Comparison of ENCODE assay signal across 20 cellular contexts in genomic region chr4:69096810-69097209, GRCh38. TPM values are rescaled to one million over a fixed set of nuclear protein-coding genes. Genes with fewer than 3 reads are reported as not detected.
DNase-seq lines count a peak whose midpoint lies in the region; ATAC-seq and TF ChIP-seq lines count a peak whose summit lies in the region.
"Had no signal": no experiment of that assay in that cellular context is flagged by ENCODE, and none has a peak within 500 bp of the region (broad histone marks: within the 10 kb centered on the region; RNA-seq: fewer than 3 reads in every experiment).

No MANE protein-coding gene starts in this region.

- H3K4me2 ChIP-seq in hepatocyte (peak overlapping the region; percentile 53), neural progenitor cell (no peak overlapping the region)
- H3K4me2 ChIP-seq: KMS-11 had no signal

- ATAC-seq in HG03135 (IDR thresholded peaks at IDR 0.05; ENCODE audit: unreplicated experiment): no peak

- H4K20me1 ChIP-seq in hepatocyte (ENCODE audit: insufficient read depth, poor library complexity, severe bottlenecking) (no peaks in the 10 kb centered on the region), neural progenitor cell (ENCODE audit: low read depth) (no peaks in the 10 kb centered on the region)

- no peak overlapping the region for H2AFZ ChIP-seq in hepatocyte
- H2AFZ ChIP-seq in neural progenitor cell (replicated peaks): no peak overlapping the region

- no peak overlapping the region for H3K9ac ChIP-seq in neural progenitor cell
- H3K9ac ChIP-seq: KMS-11 had no signal

- H3K27ac ChIP-seq in breast epithelium (no peak overlapping the region), hepatocyte (peak overlapping the region; percentile 61), neural progenitor cell (no peak overlapping the region), tibial artery (no peak overlapping the region)
- H3K27ac ChIP-seq: KMS-11, SJCRH30 had no signal

- no peaks in the 10 kb centered on the region for H3K79me2 ChIP-seq in hepatocyte
- no peaks in the 10 kb centered on the region for H3K79me2 ChIP-seq in neural progenitor cell (ENCODE audit: low read depth)

- H3K4me1 Mint-ChIP-seq in MCF 10A (ENCODE audit: insufficient read depth, unreplicated experiment) (peaks cover 25% of the 10 kb centered on the region), neural progenitor cell (peaks cover 5% of the 10 kb centered on the region)
- H3K4me1 Mint-ChIP-seq: CD4-positive, CD25-positive, alpha-beta regulatory T cell had no signal

- H3K9me3 Mint-ChIP-seq in MCF 10A (ENCODE audit: unreplicated experiment): no peaks in the 10 kb centered on the region
- H3K9me3 Mint-ChIP-seq in neural progenitor cell: no peaks in the 10 kb centered on the region
- H3K9me3 Mint-ChIP-seq: HFFc6 had no signal

- TF ChIP-seq POLR2A in breast epithelium (IDR thresholded peaks at IDR 0.05): no peak

- TF ChIP-seq CTCF in MCF 10A (IDR thresholded peaks at IDR 0.05; ENCODE audit: unreplicated experiment): no peak
- no peak for TF ChIP-seq CTCF in breast epithelium (IDR thresholded peaks at IDR 0.05)
- TF ChIP-seq CTCF in hepatocyte (IDR thresholded peaks at IDR 0.05; ENCODE audit: poor library complexity): no peak
- TF ChIP-seq CTCF in neural progenitor cell (IDR thresholded peaks at IDR 0.05): no peak
- no peak for TF ChIP-seq CTCF in tibial artery (IDR thresholded peaks at IDR 0.05)

- H3K9me3 ChIP-seq in breast epithelium (no peaks in the 10 kb centered on the region), hepatocyte (ENCODE audit: low read depth) (no peaks in the 10 kb centered on the region), neural progenitor cell (ENCODE audit: low read depth) (no peaks in the 10 kb centered on the region), tibial artery (no peaks in the 10 kb centered on the region)
- H3K9me3 ChIP-seq: BE2C, SJCRH30 had no signal

- no TSS peak for BruUV-seq in MCF 10A (replicated peaks; lab: Mats Ljungman, UMichigan)

- peaks cover 6% of the 10 kb centered on the region for H3K36me3 Mint-ChIP-seq in MCF 10A (ENCODE audit: insufficient read depth, unreplicated experiment)
- no peaks in the 10 kb centered on the region for H3K36me3 Mint-ChIP-seq in neural progenitor cell
- H3K36me3 Mint-ChIP-seq: CD4-positive, CD25-positive, alpha-beta regulatory T cell had no signal

- no peaks in the 10 kb centered on the region for H3K27me3 Mint-ChIP-seq in MCF 10A (ENCODE audit: insufficient read depth, unreplicated experiment)
- no peaks in the 10 kb centered on the region for H3K27me3 Mint-ChIP-seq in neural progenitor cell (ENCODE audit: insufficient read depth, low read depth)
- H3K27me3 Mint-ChIP-seq: CD4-positive, CD25-positive, alpha-beta regulatory T cell had no signal

- intact Hi-C loops in MCF 10A (cut with micrococcal nuclease) (no loop called here), breast epithelium (cut with DNase I; ENCODE audit: low total_unique reads) (no loop called here), tibial artery (cut with DNase I; ENCODE audit: low total_unique reads) (no loop called here)

- POLR2A ChIA-PET in MCF 10A (lab: Yijun Ruan, JAX): interaction anchor here (1.8 kb wide), 1 partner anchor 41 kb away, joined by 4 read pairs; no protein-coding TSS in a partner anchor

- H3F3A ChIP-seq in neural progenitor cell (ENCODE audit: low read depth): no peaks in the 10 kb centered on the region

- H3K4me3 ChIP-seq in breast epithelium (no peak overlapping the region), hepatocyte (no peak overlapping the region), neural progenitor cell (no peak overlapping the region), tibial artery (no peak overlapping the region)
- H3K4me3 ChIP-seq: SJCRH30 had no signal

- no peaks in the 10 kb centered on the region for H3K27me3 ChIP-seq in breast epithelium
- no peaks in the 10 kb centered on the region for H3K27me3 ChIP-seq in hepatocyte
- no peaks in the 10 kb centered on the region for H3K27me3 ChIP-seq in neural progenitor cell
- no peaks in the 10 kb centered on the region for H3K27me3 ChIP-seq in tibial artery
- H3K27me3 ChIP-seq: BE2C had no signal

- H3K4me3 Mint-ChIP-seq in MCF 10A (ENCODE audit: unreplicated experiment) (no peak overlapping the region), neural progenitor cell (no peak overlapping the region)
- H3K4me3 Mint-ChIP-seq: CD4-positive, CD25-positive, alpha-beta regulatory T cell; HFFc6 had no signal

- WGBS in hepatocyte (ENCODE audit: low lambda C conversion rate, missing lambda C conversion rate): 66% methylated on average over 3 of the region's 3 CpGs

- DNase-seq in MCF 10A (ENCODE audit: unreplicated experiment) (no peak), breast epithelium (ENCODE audit: low spot score in 2 of 2) (no peak), hepatocyte (ENCODE audit: low spot score) (no peak), neural progenitor cell (ENCODE audit: low spot score) (no peak), DMS79 treated with DMSO at 0.1 percent for 48 hours (lab: John Stamatoyannopoulos, UW) (no peak), tibial artery (no peak), G401 (ENCODE audit: low spot score) (no peak)
- DNase-seq: BE2C; CD4-positive, CD25-positive, alpha-beta regulatory T cell; COR-L47; DMS 273 treated with DMSO at 0.1 percent for 48 hours; EL; H7; HFFc6; NCI-H187; NCI-H2227 treated with DMSO at 0.1 percent for 48 hours; NCI-H82; SJCRH30 had no signal

- peak overlapping the region; percentile 80 for H3K27ac Mint-ChIP-seq in MCF 10A (ENCODE audit: low read depth, unreplicated experiment)
- H3K27ac Mint-ChIP-seq in neural progenitor cell: peak overlapping the region; percentile 5
- H3K27ac Mint-ChIP-seq: CD4-positive, CD25-positive, alpha-beta regulatory T cell; HFFc6 had no signal

- in situ Hi-C loops in G401 (cut with HindIII; ENCODE audit: low sequenced_read_pairs): no loop called here

- H3K9me2 ChIP-seq in hepatocyte (replicated peaks; ENCODE audit: insufficient read depth): no peaks in the 10 kb centered on the region

- CTCF ChIA-PET in MCF 10A (lab: Yijun Ruan, JAX): interaction anchor here (0.6 kb wide), 1 partner anchor 39 kb away, joined by 3 read pairs; no protein-coding TSS in a partner anchor

- no peaks in the 10 kb centered on the region for H3K36me3 ChIP-seq in breast epithelium
- no peaks in the 10 kb centered on the region for H3K36me3 ChIP-seq in hepatocyte (replicated peaks; ENCODE audit: insufficient read depth, low read depth)
- H3K36me3 ChIP-seq in neural progenitor cell: no peaks in the 10 kb centered on the region
- no peaks in the 10 kb centered on the region for H3K36me3 ChIP-seq in tibial artery
- H3K36me3 ChIP-seq: BE2C, SJCRH30 had no signal

- H3K4me1 ChIP-seq in breast epithelium: no peaks in the 10 kb centered on the region
- H3K4me1 ChIP-seq in hepatocyte (ENCODE audit: insufficient read depth): peaks cover 13% of the 10 kb centered on the region
- no peaks in the 10 kb centered on the region for H3K4me1 ChIP-seq in neural progenitor cell
- H3K4me1 ChIP-seq in tibial artery: no peaks in the 10 kb centered on the region
- H3K4me1 ChIP-seq: BE2C had no signal

RNA-seq across cellular contexts. Expression of gene UGT2B7, which starts 0.5 kb away (rescaled TPM):
- total RNA-seq in MCF 10A (2022) (not detected in 2 replicates), breast epithelium (1 to 10 TPM in 1 of 3 donors, under 1 TPM in 1, not detected in 1; 0.33 to 2.5 TPM), hepatocyte (114 and 125 TPM in 2 replicates), neural progenitor cell (ENCODE audit: low replicate concordance) (not detected in 2 replicates)
- polyA plus RNA-seq in hepatocyte: 67.7 and 90.0 TPM in 2 replicates
- not detected in 2 replicates for total RNA-seq in G401 (2014; rRNA removed; shearing (Covaris generic))
- total RNA-seq: CD4-positive, CD25-positive, alpha-beta regulatory T cell; H7; SJCRH30 had no signal
- polyA plus RNA-seq: CD4-positive, CD25-positive, alpha-beta regulatory T cell had no signal

Comparison
In these comparisons a context has a peak if more than half of its experiments do, and no peak if none do; other contexts are left out.
1. RNA of gene UGT2B7, which starts 0.5 kb away (total RNA-seq): 114 to 125 TPM in hepatocyte; 0.33 to 2.5 TPM in breast epithelium, not detected in MCF 10A, not detected in neural progenitor cell and not detected in G401; every median in the first group is over 10 times any median in the second.